8 cellular contexts compared by ENCODE assay signal in the genomic region with DNA sequence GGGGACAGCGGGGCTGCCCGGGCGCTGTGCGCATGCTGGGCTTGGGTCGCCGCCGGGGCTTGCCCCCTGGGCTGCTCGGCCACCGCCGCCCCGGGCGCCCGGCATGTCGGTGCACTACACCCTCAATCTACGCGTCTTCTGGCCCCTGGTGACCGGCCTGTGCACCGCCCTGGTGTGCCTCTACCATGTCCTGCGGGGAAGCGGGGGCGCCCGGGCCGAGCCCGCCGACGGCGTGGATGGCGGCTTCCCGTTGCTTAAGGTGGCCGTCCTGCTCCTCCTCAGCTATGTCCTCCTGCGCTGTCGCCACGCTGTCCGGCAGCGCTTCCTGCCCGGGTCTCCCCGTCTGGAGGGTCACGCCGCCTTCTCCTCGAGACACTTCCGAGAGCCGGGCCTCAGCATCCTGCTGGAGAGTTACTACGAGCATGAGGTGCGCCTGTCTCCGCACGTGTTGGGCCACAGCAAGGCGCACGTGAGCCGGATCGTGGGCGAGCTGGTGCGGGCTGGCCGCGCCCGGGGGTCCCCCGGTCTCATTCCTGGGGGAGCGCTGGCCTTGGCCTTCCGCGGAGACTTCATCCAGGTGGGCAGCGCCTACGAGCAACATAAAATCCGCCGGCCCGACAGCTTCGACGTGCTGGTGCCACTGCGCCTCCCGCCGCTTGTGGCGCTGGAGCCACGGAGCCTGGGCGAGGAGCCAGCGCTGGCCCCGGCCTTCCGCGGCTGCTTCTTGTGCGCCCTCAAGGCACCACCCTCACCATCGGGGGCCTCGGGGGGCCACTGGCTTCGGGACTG. TPM values are rescaled to one million over a fixed set of nuclear protein-coding genes. Genes with fewer than 3 reads are reported as not detected.
DNase-seq lines count a peak whose midpoint lies in the region; ATAC-seq and TF ChIP-seq lines count a peak whose summit lies in the region.

No MANE protein-coding gene starts in this region.

- ATAC-seq in HG02759 (IDR thresholded peaks at IDR 0.05; ENCODE audit: unreplicated experiment) (peak; percentile 33), heart right ventricle (peak; percentile 32 to 64 (median 42)), GM21390 (IDR thresholded peaks at IDR 0.05; ENCODE audit: unreplicated experiment) (no peak), GM21737 (IDR thresholded peaks at IDR 0.05; ENCODE audit: unreplicated experiment) (no peak)
- peak; percentile 13 for ATAC-seq in activated naive CD8-positive, alpha-beta T cell treated with anti-CD3 and anti-CD28 coated beads, Interleukin-2, amount 50 U/mL, for 24 hours

- H3K36me3 ChIP-seq in heart right ventricle (peaks cover 0 to 35% (median 0%) of the 10 kb centered on the region in 9 donors), rectal smooth muscle tissue (ENCODE audit: control insufficient read depth, insufficient read depth, low read length) (no peaks in the 10 kb centered on the region)

- H3K9ac ChIP-seq in rectal smooth muscle tissue (ENCODE audit: low read length): peak overlapping the region; percentile 63

- intact Hi-C loops in heart right ventricle (cut with DNase I): loop anchor here in 4 of 10 donors (2.0 to 10.0 kb wide), 3 partner anchors 16 to 60 kb away; a partner anchor contains a TSS

- peak overlapping the region; percentile 57 for H3K4me3 Mint-ChIP-seq in activated naive CD8-positive, alpha-beta T cell treated with anti-CD3 and anti-CD28 coated beads, Interleukin-2, amount 50 U/mL, for 24 hours

- peak overlapping the region; percentile 93 to 99 (median 98) for H3K27ac ChIP-seq in heart right ventricle
- peak overlapping the region; percentile 78 for H3K27ac ChIP-seq in rectal smooth muscle tissue (ENCODE audit: low read depth, low read length)

- H3K4me1 Mint-ChIP-seq in activated naive CD8-positive, alpha-beta T cell treated with anti-CD3 and anti-CD28 coated beads, Interleukin-2, amount 50 U/mL, for 24 hours: peaks cover 41% of the 10 kb centered on the region

- no peaks in the 10 kb centered on the region for H3K36me3 Mint-ChIP-seq in activated naive CD8-positive, alpha-beta T cell treated with anti-CD3 and anti-CD28 coated beads, Interleukin-2, amount 50 U/mL, for 24 hours (ENCODE audit: low read depth)

- peaks cover 27% of the 10 kb centered on the region for H3K27me3 Mint-ChIP-seq in activated naive CD8-positive, alpha-beta T cell treated with anti-CD3 and anti-CD28 coated beads, Interleukin-2, amount 50 U/mL, for 24 hours

- no peak overlapping the region for H3K27ac Mint-ChIP-seq in activated naive CD8-positive, alpha-beta T cell treated with anti-CD3 and anti-CD28 coated beads, Interleukin-2, amount 50 U/mL, for 24 hours

- no peaks in the 10 kb centered on the region for H3K9me3 ChIP-seq in heart right ventricle

- 3% methylated on average over 76 to 80 of the region's 80 CpGs for WGBS in heart right ventricle, 2 donors

- peak; percentile 67 for DNase-seq in EL
- DNase-seq in activated naive CD8-positive, alpha-beta T cell treated with anti-CD3 and anti-CD28 coated beads, Interleukin-2, amount 50 U/mL, for 24 hours: no peak
- DNase-seq in heart right ventricle: peak; percentile 65 to 72
- DNase-seq in activated gamma-delta T cell (lab: John Stamatoyannopoulos, UW): no peak

- H3K4me3 ChIP-seq in heart right ventricle (peak overlapping the region; percentile 65 to 89 (median 78)), rectal smooth muscle tissue (ENCODE audit: low read length) (peak overlapping the region; percentile 65)

- peak in 2 of 9 donors; percentile 4 to 49 for TF ChIP-seq CTCF in heart right ventricle (IDR thresholded peaks at IDR 0.05)

- no peaks in the 10 kb centered on the region for H3K9me3 Mint-ChIP-seq in activated naive CD8-positive, alpha-beta T cell treated with anti-CD3 and anti-CD28 coated beads, Interleukin-2, amount 50 U/mL, for 24 hours

- H3K4me1 ChIP-seq in heart right ventricle: peaks cover 20 to 70% (median 55%) of the 10 kb centered on the region in 9 donors
- peaks cover 16% of the 10 kb centered on the region for H3K4me1 ChIP-seq in rectal smooth muscle tissue (ENCODE audit: control insufficient read depth, insufficient read depth, low read length)

- H3K27me3 ChIP-seq in heart right ventricle: peaks cover 0 to 4% (median 0%) of the 10 kb centered on the region in 7 donors
- H3K27me3 ChIP-seq in rectal smooth muscle tissue (ENCODE audit: control insufficient read depth, insufficient read depth, low read length): no peaks in the 10 kb centered on the region

RNA-seq across cellular contexts. Expression of a gene that starts 0.8 kb away (rescaled TPM):
- total RNA-seq in heart right ventricle: 10 to 100 TPM; 11.5 to 30.6 (median 13.8) TPM
- 1 to 10 TPM; 5.0 to 5.2 TPM for polyA plus RNA-seq in heart right ventricle

RNA-seq across cellular contexts. Expression of a gene that starts 47.1 kb away (rescaled TPM):
- total RNA-seq in heart right ventricle: 10 to 100 TPM; 37.0 to 52.9 (median 43.6) TPM
- 10 to 100 TPM; 21.3 to 24.2 TPM for polyA plus RNA-seq in heart right ventricle

RNA-seq across cellular contexts. Expression of a gene that starts 53.5 kb away (rescaled TPM):
- total RNA-seq in heart right ventricle: 1 to 10 TPM in 3 of 10 donors, under 1 TPM in 7; 0.20 to 1.3 (median 0.69) TPM
- polyA plus RNA-seq in heart right ventricle: under 1 TPM; 0.41 to 0.51 TPM

Comparison
In these comparisons a context has a peak if more than half of its experiments do, and no peak if none do; other contexts are left out.
1. DNase-seq: peak in EL (single experiment) and heart right ventricle (2 of 2); none in activated naive CD8-positive, alpha-beta T cell treated with anti-CD3 and anti-CD28 coated beads, Interleukin-2, amount 50 U/mL, for 24 hours (single experiment) and activated gamma-delta T cell (single experiment).
2. ATAC-seq: peak in HG02759 (single experiment), activated naive CD8-positive, alpha-beta T cell treated with anti-CD3 and anti-CD28 coated beads, Interleukin-2, amount 50 U/mL, for 24 hours (single experiment) and heart right ventricle (8 of 8); none in GM21390 (single experiment) and GM21737 (single experiment).